Comparison of ENCODE assay signal across 24 cellular contexts in the genomic region with DNA sequence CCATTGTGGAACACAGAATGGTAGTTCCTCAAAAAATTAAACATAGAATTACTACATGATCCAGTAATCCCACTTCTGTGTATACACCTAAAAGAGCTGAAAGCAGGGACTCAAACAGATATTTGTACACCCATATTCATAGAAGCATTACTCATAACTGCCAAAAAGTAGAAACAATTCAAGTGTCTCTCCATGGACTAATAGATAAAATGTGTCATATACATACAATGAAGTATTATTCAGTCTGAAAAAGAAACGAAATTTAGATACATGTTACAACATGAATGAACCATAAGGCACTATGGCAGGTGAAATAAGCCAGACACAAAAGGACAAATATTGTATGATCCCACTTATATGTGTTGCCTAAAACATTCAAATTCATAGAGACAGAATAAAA.
"Had no signal": no experiment of that assay in that cellular context is flagged by ENCODE, and none has a peak within 500 bp of the region (broad histone marks: within the 10 kb centered on the region; RNA-seq: fewer than 3 reads in every experiment).

No MANE protein-coding gene starts in this region.

- H3K36me3 ChIP-seq: Peyer's patch, SJSA1 had no signal

- H3K4me3 ChIP-seq: Peyer's patch, SJSA1 had no signal

- H3K27ac Mint-ChIP-seq: activated B cell treated with CpG ODN at 0.5 μM for 24 hours; activated CD4-positive, alpha-beta memory T cell treated with anti-CD3 and anti-CD28 coated beads, Interleukin-2, amount 10 ng/mL, durations not matched to agents 7 days and 5 days; activated CD4-positive, alpha-beta T cell treated with anti-CD3 and anti-CD28 coated beads, Interleukin-2, amount 10 ng/mL, durations not matched to agents 7 days and 5 days; activated naive CD4-positive, alpha-beta T cell treated with anti-CD3 and anti-CD28 coated beads, Interleukin-2, amount 10 ng/mL, durations not matched to agents 7 days and 5 days; activated naive CD8-positive, alpha-beta T cell treated with anti-CD3 and anti-CD28 coated beads for 36 hours; activated T-helper 2 cell treated with anti-CD3 and anti-CD28 coated beads, Interferon-gamma antibody, Interleukin-2, Interleukin-4, amounts not matched to agents 10 μg/mL and 5 μg/mL and 100 μg/mL, durations not matched to agents 14 hours and 24 hours and 36 hours had no signal

- H3K27me3 Mint-ChIP-seq: activated B cell treated with CpG ODN at 0.5 μM for 24 hours; activated CD4-positive, alpha-beta memory T cell treated with anti-CD3 and anti-CD28 coated beads, Interleukin-2, amount 10 ng/mL, durations not matched to agents 7 days and 5 days; activated CD4-positive, alpha-beta T cell treated with anti-CD3 and anti-CD28 coated beads, Interleukin-2, amount 10 ng/mL, durations not matched to agents 7 days and 5 days; activated naive CD4-positive, alpha-beta T cell treated with anti-CD3 and anti-CD28 coated beads, Interleukin-2, amount 10 ng/mL, durations not matched to agents 7 days and 5 days; activated naive CD8-positive, alpha-beta T cell treated with anti-CD3 and anti-CD28 coated beads for 36 hours had no signal

- H3K9me3 ChIP-seq: Peyer's patch, SJSA1 had no signal

- H3K4me1 Mint-ChIP-seq: activated CD4-positive, alpha-beta T cell treated with anti-CD3 and anti-CD28 coated beads, Interleukin-2, amount 10 ng/mL, durations not matched to agents 7 days and 5 days; activated naive CD4-positive, alpha-beta T cell treated with anti-CD3 and anti-CD28 coated beads, Interleukin-2, amount 10 ng/mL, durations not matched to agents 7 days and 5 days; activated naive CD8-positive, alpha-beta T cell treated with anti-CD3 and anti-CD28 coated beads for 36 hours had no signal

- H3K4me1 ChIP-seq: Peyer's patch, SJSA1 had no signal

- H3K36me3 Mint-ChIP-seq: activated naive CD8-positive, alpha-beta T cell treated with anti-CD3 and anti-CD28 coated beads for 36 hours had no signal

- H3K27ac ChIP-seq: Peyer's patch, RWPE1, SJSA1 had no signal

- H3K4me3 Mint-ChIP-seq: activated B cell treated with CpG ODN at 0.5 μM for 24 hours; activated CD4-positive, alpha-beta memory T cell treated with anti-CD3 and anti-CD28 coated beads, Interleukin-2, amount 10 ng/mL, durations not matched to agents 7 days and 5 days; activated CD4-positive, alpha-beta T cell treated with anti-CD3 and anti-CD28 coated beads, Interleukin-2, amount 10 ng/mL, durations not matched to agents 7 days and 5 days; activated naive CD4-positive, alpha-beta T cell treated with anti-CD3 and anti-CD28 coated beads, Interleukin-2, amount 10 ng/mL, durations not matched to agents 7 days and 5 days; activated naive CD8-positive, alpha-beta T cell treated with anti-CD3 and anti-CD28 coated beads for 36 hours had no signal

- H3K27me3 ChIP-seq: Peyer's patch, SJSA1 had no signal

- DNase-seq: activated B cell treated with CpG ODN at 0.5 μM for 24 hours; activated CD4-positive, alpha-beta memory T cell treated with anti-CD3 and anti-CD28 coated beads, Interleukin-2, amount 10 ng/mL, durations not matched to agents 7 days and 5 days; activated CD4-positive, alpha-beta T cell treated with anti-CD3 and anti-CD28 coated beads for 1 hour; activated CD4-positive, alpha-beta T cell treated with anti-CD3 and anti-CD28 coated beads, Interleukin-2, amount 10 ng/mL, durations not matched to agents 7 days and 5 days; activated gamma-delta T cell treated with Interleukin-2 at 50 U/mL for 16 hours; activated naive CD4-positive, alpha-beta T cell treated with anti-CD3 and anti-CD28 coated beads, Interleukin-2, amount 10 ng/mL, durations not matched to agents 7 days and 5 days; activated naive CD8-positive, alpha-beta T cell treated with anti-CD3 and anti-CD28 coated beads for 36 hours; activated T-cell treated with anti-CD3 and anti-CD28 coated beads for 4 hours; activated T-cell treated with anti-CD3 and anti-CD28 coated beads, Interleukin-2, amount 50 U/mL, for 48 hours; central memory CD4-positive, alpha-beta T cell; KG1; NCI-H1105; NCI-H1436 treated with DMSO at 0.1 percent for 48 hours; NCI-H187; NCI-H2081; NCI-H446; NCI-H524; Peyer's patch; SHP77; SW 1271 had no signal

- ATAC-seq: SK-N-SH treated with all-trans-retinoic acid at 6 μM for 48 hours had no signal
